In the genomic region with DNA sequence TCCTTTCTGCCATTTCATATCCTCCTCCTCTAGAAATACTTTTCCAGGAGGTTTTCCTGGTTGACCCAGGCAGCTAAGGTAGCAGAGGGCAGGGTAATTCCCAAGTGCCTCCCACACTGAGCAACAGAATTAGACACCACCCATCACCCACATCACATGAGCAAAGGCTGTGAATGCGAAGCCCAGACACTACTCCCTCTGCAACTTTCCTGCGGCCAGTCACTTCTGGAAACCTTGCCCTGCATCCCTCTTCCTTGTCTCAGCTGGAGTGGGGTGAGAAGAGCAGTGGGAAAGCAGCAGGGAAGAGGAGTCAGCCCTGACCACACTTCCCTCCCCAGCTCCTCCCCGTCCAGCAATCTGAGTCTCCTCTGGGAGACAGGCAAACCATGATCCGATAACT, we compare ENCODE assay signal across 2 cellular contexts.
TF ChIP-seq lines count a peak whose summit lies in the region.

No MANE protein-coding gene starts in this region.

TF ChIP-seq in GM23338, 12 proteins besides CTCF, POLR2A, EP300 and RAD21 (continues in another document):
- no peak for TF ChIP-seq STAT1 (IDR thresholded peaks at IDR 0.05; ENCODE audit: unreplicated experiment)
- TF ChIP-seq JUNB (IDR thresholded peaks at IDR 0.05; ENCODE audit: unreplicated experiment): no peak
- no peak for TF ChIP-seq ZNF331 (CRISPR knock-in tag; IDR thresholded peaks at IDR 0.05; ENCODE audit: low read depth)
- no peak for TF ChIP-seq NANOG (IDR thresholded peaks at IDR 0.05; ENCODE audit: borderline replicate concordance)
- no peak for TF ChIP-seq ZNF114 (CRISPR knock-in tag; IDR thresholded peaks at IDR 0.05)
- TF ChIP-seq, protein P1, sequence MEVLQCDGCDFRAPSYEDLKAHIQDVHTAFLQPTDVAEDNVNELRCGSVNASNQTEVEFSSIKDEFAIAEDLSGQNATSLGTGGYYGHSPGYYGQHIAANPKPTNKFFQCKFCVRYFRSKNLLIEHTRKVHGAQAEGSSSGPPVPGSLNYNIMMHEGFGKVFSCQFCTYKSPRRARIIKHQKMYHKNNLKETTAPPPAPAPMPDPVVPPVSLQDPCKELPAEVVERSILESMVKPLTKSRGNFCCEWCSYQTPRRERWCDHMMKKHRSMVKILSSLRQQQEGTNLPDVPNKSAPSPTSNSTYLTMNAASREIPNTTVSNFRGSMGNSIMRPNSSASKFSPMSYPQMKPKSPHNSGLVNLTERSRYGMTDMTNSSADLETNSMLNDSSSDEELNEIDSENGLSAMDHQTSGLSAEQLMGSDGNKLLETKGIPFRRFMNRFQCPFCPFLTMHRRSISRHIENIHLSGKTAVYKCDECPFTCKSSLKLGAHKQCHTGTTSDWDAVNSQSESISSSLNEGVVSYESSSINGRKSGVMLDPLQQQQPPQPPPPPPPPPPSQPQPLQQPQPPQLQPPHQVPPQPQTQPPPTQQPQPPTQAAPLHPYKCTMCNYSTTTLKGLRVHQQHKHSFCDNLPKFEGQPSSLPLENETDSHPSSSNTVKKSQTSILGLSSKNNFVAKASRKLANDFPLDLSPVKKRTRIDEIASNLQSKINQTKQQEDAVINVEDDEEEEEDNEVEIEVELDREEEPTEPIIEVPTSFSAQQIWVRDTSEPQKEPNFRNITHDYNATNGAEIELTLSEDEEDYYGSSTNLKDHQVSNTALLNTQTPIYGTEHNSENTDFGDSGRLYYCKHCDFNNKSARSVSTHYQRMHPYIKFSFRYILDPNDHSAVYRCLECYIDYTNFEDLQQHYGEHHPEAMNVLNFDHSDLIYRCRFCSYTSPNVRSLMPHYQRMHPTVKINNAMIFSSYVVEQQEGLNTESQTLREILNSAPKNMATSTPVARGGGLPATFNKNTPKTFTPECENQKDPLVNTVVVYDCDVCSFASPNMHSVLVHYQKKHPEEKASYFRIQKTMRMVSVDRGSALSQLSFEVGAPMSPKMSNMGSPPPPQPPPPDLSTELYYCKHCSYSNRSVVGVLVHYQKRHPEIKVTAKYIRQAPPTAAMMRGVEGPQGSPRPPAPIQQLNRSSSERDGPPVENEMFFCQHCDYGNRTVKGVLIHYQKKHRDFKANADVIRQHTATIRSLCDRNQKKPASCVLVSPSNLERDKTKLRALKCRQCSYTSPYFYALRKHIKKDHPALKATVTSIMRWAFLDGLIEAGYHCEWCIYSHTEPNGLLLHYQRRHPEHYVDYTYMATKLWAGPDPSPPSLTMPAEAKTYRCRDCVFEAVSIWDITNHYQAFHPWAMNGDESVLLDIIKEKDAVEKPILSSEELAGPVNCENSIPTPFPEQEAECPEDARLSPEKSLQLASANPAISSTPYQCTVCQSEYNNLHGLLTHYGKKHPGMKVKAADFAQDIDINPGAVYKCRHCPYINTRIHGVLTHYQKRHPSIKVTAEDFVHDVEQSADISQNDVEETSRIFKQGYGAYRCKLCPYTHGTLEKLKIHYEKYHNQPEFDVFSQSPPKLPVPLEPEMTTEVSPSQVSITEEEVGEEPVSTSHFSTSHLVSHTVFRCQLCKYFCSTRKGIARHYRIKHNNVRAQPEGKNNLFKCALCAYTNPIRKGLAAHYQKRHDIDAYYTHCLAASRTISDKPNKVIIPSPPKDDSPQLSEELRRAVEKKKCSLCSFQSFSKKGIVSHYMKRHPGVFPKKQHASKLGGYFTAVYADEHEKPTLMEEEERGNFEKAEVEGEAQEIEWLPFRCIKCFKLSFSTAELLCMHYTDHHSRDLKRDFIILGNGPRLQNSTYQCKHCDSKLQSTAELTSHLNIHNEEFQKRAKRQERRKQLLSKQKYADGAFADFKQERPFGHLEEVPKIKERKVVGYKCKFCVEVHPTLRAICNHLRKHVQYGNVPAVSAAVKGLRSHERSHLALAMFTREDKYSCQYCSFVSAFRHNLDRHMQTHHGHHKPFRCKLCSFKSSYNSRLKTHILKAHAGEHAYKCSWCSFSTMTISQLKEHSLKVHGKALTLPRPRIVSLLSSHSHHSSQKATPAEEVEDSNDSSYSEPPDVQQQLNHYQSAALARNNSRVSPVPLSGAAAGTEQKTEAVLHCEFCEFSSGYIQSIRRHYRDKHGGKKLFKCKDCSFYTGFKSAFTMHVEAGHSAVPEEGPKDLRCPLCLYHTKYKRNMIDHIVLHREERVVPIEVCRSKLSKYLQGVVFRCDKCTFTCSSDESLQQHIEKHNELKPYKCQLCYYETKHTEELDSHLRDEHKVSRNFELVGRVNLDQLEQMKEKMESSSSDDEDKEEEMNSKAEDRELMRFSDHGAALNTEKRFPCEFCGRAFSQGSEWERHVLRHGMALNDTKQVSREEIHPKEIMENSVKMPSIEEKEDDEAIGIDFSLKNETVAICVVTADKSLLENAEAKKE (CRISPR knock-in tag; IDR thresholded peaks at IDR 0.05): no peak
- TF ChIP-seq EZH2phosphoT487 (IDR thresholded peaks at IDR 0.05; ENCODE audit: unreplicated experiment): no peak
- TF ChIP-seq CREB1 (CRISPR knock-in tag; IDR thresholded peaks at IDR 0.05; ENCODE audit: low read depth): no peak
- TF ChIP-seq, protein P2, sequence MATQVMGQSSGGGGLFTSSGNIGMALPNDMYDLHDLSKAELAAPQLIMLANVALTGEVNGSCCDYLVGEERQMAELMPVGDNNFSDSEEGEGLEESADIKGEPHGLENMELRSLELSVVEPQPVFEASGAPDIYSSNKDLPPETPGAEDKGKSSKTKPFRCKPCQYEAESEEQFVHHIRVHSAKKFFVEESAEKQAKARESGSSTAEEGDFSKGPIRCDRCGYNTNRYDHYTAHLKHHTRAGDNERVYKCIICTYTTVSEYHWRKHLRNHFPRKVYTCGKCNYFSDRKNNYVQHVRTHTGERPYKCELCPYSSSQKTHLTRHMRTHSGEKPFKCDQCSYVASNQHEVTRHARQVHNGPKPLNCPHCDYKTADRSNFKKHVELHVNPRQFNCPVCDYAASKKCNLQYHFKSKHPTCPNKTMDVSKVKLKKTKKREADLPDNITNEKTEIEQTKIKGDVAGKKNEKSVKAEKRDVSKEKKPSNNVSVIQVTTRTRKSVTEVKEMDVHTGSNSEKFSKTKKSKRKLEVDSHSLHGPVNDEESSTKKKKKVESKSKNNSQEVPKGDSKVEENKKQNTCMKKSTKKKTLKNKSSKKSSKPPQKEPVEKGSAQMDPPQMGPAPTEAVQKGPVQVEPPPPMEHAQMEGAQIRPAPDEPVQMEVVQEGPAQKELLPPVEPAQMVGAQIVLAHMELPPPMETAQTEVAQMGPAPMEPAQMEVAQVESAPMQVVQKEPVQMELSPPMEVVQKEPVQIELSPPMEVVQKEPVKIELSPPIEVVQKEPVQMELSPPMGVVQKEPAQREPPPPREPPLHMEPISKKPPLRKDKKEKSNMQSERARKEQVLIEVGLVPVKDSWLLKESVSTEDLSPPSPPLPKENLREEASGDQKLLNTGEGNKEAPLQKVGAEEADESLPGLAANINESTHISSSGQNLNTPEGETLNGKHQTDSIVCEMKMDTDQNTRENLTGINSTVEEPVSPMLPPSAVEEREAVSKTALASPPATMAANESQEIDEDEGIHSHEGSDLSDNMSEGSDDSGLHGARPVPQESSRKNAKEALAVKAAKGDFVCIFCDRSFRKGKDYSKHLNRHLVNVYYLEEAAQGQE (IDR thresholded peaks at IDR 0.05; ENCODE audit: unreplicated experiment): no peak
- TF ChIP-seq EZH2 (IDR thresholded peaks at IDR 0.05; ENCODE audit: low read depth, unreplicated experiment): no peak
- TF ChIP-seq POLR2AphosphoS5 (IDR thresholded peaks at IDR 0.05; ENCODE audit: low read depth): no peak

TF ChIP-seq in K562, 482 proteins besides CTCF, POLR2A, EP300 and RAD21:
- peak; percentile 47; the same call in 1 of the 2 replicates for TF ChIP-seq RNF2 (IDR thresholded peaks at IDR 0.05)
- no peak for TF ChIP-seq SRSF9 (IDR thresholded peaks at IDR 0.05; ENCODE audit: borderline replicate concordance, low read depth, low read length)
